In the genomic region with DNA sequence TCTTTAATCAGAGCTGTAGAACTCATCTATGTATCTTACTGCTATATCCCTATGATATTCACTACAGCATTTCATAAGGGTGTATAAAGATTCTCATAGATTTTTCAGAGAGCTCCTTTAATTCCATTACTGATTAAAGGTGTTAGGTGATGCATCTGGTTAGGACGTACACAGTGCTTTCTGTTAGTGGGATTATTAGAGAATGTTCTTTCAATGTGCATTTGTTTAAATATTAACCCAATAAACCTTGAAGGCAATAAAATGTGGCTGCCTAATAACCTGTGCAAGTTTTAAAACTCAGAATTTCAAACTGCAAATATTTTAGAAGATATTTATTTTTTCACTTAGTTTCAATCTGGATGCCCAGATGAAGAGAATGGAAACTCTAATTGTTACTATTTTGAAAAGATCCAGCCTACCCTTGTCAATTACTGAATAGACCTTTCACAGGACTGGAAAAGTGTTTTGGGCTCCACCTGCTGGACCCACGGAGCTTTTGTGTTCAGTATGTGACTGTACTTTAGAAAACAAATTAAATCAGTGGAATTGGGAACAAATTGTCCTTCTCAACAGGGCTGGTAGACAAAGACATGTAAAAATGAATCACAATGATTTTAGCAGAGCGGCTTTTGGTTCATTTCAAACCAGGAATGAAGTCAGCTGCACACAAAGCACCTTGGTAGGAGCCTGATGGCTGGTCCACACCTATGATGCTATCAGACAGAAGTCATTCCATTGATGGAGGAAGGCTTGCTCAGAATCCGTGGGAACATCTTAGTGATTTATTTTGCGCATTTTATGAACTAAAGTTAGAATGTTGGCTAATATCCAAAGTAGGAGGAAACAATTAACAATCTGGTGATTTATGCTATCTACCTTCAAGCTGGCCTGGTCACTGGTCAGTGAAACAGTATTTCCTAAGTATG, we compare ENCODE assay signal across 8 cellular contexts.
DNase-seq lines count a peak whose midpoint lies in the region; ATAC-seq, FAIRE-seq and TF ChIP-seq lines count a peak whose summit lies in the region.

No MANE protein-coding gene starts in this region.

- no peaks in the 10 kb centered on the region for H3K4me1 Mint-ChIP-seq in nephron progenitor cell

- no peak overlapping the region for H3K4me3 ChIP-seq in fibroblast of lung (replicated peaks in 1 of 4; ENCODE audit: control extremely low read depth in 1 of 4, insufficient read depth in 1 of 4, low read depth in 3 of 4, low read length in 4 of 4)

- H3K27me3 Mint-ChIP-seq in nephron progenitor cell (ENCODE audit: low read depth, poor library complexity), result no peaks in the 10 kb centered on the region

- ATAC-seq in GM18508 (IDR thresholded peaks at IDR 0.05; ENCODE audit: insufficient read depth, unreplicated experiment) (peak; percentile 64), HG03066 (IDR thresholded peaks at IDR 0.05; ENCODE audit: low read depth, unreplicated experiment) (peak; percentile 78)

- H3K36me3 ChIP-seq in fibroblast of lung (ENCODE audit: control insufficient read depth, insufficient read depth, low read length), result peaks cover 10% of the 10 kb centered on the region

- H3K9me3 Mint-ChIP-seq in nephron progenitor cell, result peaks cover under 1% of the 10 kb centered on the region

- no peak overlapping the region for H3K4me3 Mint-ChIP-seq in nephron progenitor cell

- no peaks in the 10 kb centered on the region for H4K20me1 ChIP-seq in fibroblast of lung (ENCODE audit: control insufficient read depth, extremely low read depth, insufficient read depth, low read length)

- no peak overlapping the region for H3K9ac ChIP-seq in fibroblast of lung (ENCODE audit: insufficient read depth, low read length)

- H3K27me3 ChIP-seq in fibroblast of lung (ENCODE audit: control insufficient read depth, insufficient read depth, low read length), result no peaks in the 10 kb centered on the region

- H3K27ac Mint-ChIP-seq in nephron progenitor cell, result no peak overlapping the region

- no peak overlapping the region for H3K27ac ChIP-seq in fibroblast of lung (ENCODE audit: insufficient read depth, low read length)

- H3K36me3 Mint-ChIP-seq in nephron progenitor cell (ENCODE audit: low read depth), result peaks cover 40% of the 10 kb centered on the region

- H3K4me2 ChIP-seq in fibroblast of lung (ENCODE audit: extremely low read depth, insufficient read depth, low read length), result no peak overlapping the region

- TF ChIP-seq CTCF in AG09319 (IDR thresholded peaks at IDR 0.05; ENCODE audit: low read depth, low read length) (peak; percentile 74), fibroblast of lung (conservative IDR thresholded peaks at IDR 0.05 in 1 of 2, IDR thresholded peaks at IDR 0.05 in 1 of 2; ENCODE audit: low read depth in 1 of 2, low read length in 2 of 2) (peak; percentile 75 to 80), nephron progenitor cell (IDR thresholded peaks at IDR 0.05) (peak; percentile 50)

- no peak for FAIRE-seq in urothelium cell line (lab: Jason Lieb, UNC)

- peaks cover 6% of the 10 kb centered on the region for H3K4me1 ChIP-seq in fibroblast of lung (ENCODE audit: control insufficient read depth, extremely low read depth, insufficient read depth, low read length)

- DNase-seq in AG09319 (ENCODE audit: extremely low read depth, low read depth) (no peak), NCI-H510A treated with DMSO at 0.1 percent for 48 hours (lab: John Stamatoyannopoulos, UW) (peak; percentile 53), activated T-cell treated with anti-CD3 and anti-CD28 coated beads for 4 hours (peak; percentile 10), fibroblast of lung (ENCODE audit: low read depth in 2 of 2) (peak; percentile 41 to 75), nephron progenitor cell (peak; percentile 29), urothelium cell line (ENCODE audit: low spot score) (peak; percentile 15)

- no peaks in the 10 kb centered on the region for H3K9me3 ChIP-seq in fibroblast of lung (ENCODE audit: control insufficient read depth, insufficient read depth, low read depth, low read length)

- no peak overlapping the region for H2AFZ ChIP-seq in fibroblast of lung (ENCODE audit: low read length)

- H3K79me2 ChIP-seq in fibroblast of lung (ENCODE audit: control insufficient read depth, insufficient read depth, low read length), result peaks cover 4% of the 10 kb centered on the region
